ENCODE assay signal across 19 cellular contexts in genomic region chr2:224875153-224875552, GRCh38.
DNase-seq lines count a peak whose midpoint lies in the region; ATAC-seq and TF ChIP-seq lines count a peak whose summit lies in the region.
"Had no signal": no experiment of that assay in that cellular context is flagged by ENCODE, and none has a peak within 500 bp of the region (broad histone marks: within the 10 kb centered on the region; RNA-seq: fewer than 3 reads in every experiment).

No MANE protein-coding gene starts in this region.

- H3K27ac Mint-ChIP-seq in activated T-cell treated with anti-CD3 and anti-CD28 coated beads, Interleukin-2, amount 50 U/mL, for 72 hours: peak overlapping the region; percentile 43
- H3K27ac Mint-ChIP-seq in IgD-negative memory B cell (peak overlapping the region; percentile 28 to 69 (median 38)), memory B cell (peak overlapping the region; percentile 85)
- no peak overlapping the region for H3K27ac Mint-ChIP-seq in activated CD4-positive, alpha-beta T cell treated with anti-CD3 and anti-CD28 coated beads for 36 hours

- H3K4me3 ChIP-seq in heart left ventricle: no peak overlapping the region

- TF ChIP-seq POLR2A in heart left ventricle (IDR thresholded peaks at IDR 0.05): no peak

- H3K27me3 Mint-ChIP-seq in activated T-cell treated with anti-CD3 and anti-CD28 coated beads, Interleukin-2, amount 50 U/mL, for 72 hours (ENCODE audit: low read depth): no peaks in the 10 kb centered on the region
- H3K27me3 Mint-ChIP-seq in activated T-cell treated with anti-CD3 and anti-CD28 coated beads, Interleukin-2, amount 50 U/mL, for 4 hours (ENCODE audit: low read depth): no peaks in the 10 kb centered on the region
- H3K27me3 Mint-ChIP-seq in IgD-negative memory B cell (no peaks in the 10 kb centered on the region), memory B cell (no peaks in the 10 kb centered on the region)
- H3K27me3 Mint-ChIP-seq in activated CD4-positive, alpha-beta T cell treated with anti-CD3 and anti-CD28 coated beads for 36 hours: no peaks in the 10 kb centered on the region
- H3K27me3 Mint-ChIP-seq: CD8-positive, alpha-beta memory T cell had no signal

- ATAC-seq in activated T-cell treated with anti-CD3 and anti-CD28 coated beads, Interleukin-2, amount 50 U/mL, for 72 hours (replicated peaks in 1 of 2): no peak
- no peak for ATAC-seq in activated T-cell treated with anti-CD3 and anti-CD28 coated beads, Interleukin-2, amount 50 U/mL, for 4 hours
- peak; percentile 63 for ATAC-seq in GM19395 (IDR thresholded peaks at IDR 0.05; ENCODE audit: unreplicated experiment)
- ATAC-seq in memory B cell (ENCODE audit: low read depth): peak; percentile 66
- no peak for ATAC-seq in heart left ventricle
- no peak for ATAC-seq in activated CD4-positive, alpha-beta T cell treated with anti-CD3 and anti-CD28 coated beads for 36 hours

- H3K4me1 Mint-ChIP-seq in activated T-cell treated with anti-CD3 and anti-CD28 coated beads, Interleukin-2, amount 50 U/mL, for 72 hours (ENCODE audit: low read depth): peaks cover 21% of the 10 kb centered on the region
- peaks cover 14% of the 10 kb centered on the region for H3K4me1 Mint-ChIP-seq in activated T-cell treated with anti-CD3 and anti-CD28 coated beads, Interleukin-2, amount 50 U/mL, for 4 hours (ENCODE audit: low read depth)
- H3K4me1 Mint-ChIP-seq in IgD-negative memory B cell (peaks cover 32 to 34% (median 34%) of the 10 kb centered on the region in 3 donors), memory B cell (peaks cover 29% of the 10 kb centered on the region)
- H3K4me1 Mint-ChIP-seq in activated CD4-positive, alpha-beta T cell treated with anti-CD3 and anti-CD28 coated beads for 36 hours: peaks cover 22% of the 10 kb centered on the region

- WGBS in heart left ventricle, 4 donors: 93 to 95% (median 94%) methylated on average over 1 of the region's 1 CpG

- H3K36me3 ChIP-seq in heart left ventricle: peaks cover 0 to 85% (median 0%) of the 10 kb centered on the region in 9 donors

- H3K27ac ChIP-seq in heart left ventricle: no peak overlapping the region
- H3K27ac ChIP-seq: KMS-11 had no signal

- H3K9me3 ChIP-seq in heart left ventricle: no peaks in the 10 kb centered on the region
- H3K9me3 ChIP-seq: SK-N-SH had no signal

- no peak for DNase-seq in activated T-cell treated with anti-CD3 and anti-CD28 coated beads, Interleukin-2, amount 50 U/mL, for 72 hours
- no peak for DNase-seq in activated T-cell treated with anti-CD3 and anti-CD28 coated beads, Interleukin-2, amount 50 U/mL, for 4 hours
- no peak for DNase-seq in memory B cell (ENCODE audit: low spot score in 2 of 2)
- DNase-seq in hypothalamus (lab: John Stamatoyannopoulos, UW): no peak
- DNase-seq in heart left ventricle: no peak
- DNase-seq in activated CD4-positive, alpha-beta T cell treated with anti-CD3 and anti-CD28 coated beads for 36 hours: no peak
- DNase-seq: ACHN; CD8-positive, alpha-beta memory T cell; GF-D8; GOT3; NCI-H1092 treated with DMSO at 0.1 percent for 48 hours; NCI-H187; NCI-H446 treated with DMSO at 0.1 percent for 48 hours; NCI-H748 treated with DMSO at 0.1 percent for 48 hours; Right ventricle myocardium superior; SK-N-SH had no signal

- no peak overlapping the region for H3K4me3 Mint-ChIP-seq in activated T-cell treated with anti-CD3 and anti-CD28 coated beads, Interleukin-2, amount 50 U/mL, for 72 hours
- H3K4me3 Mint-ChIP-seq in activated T-cell treated with anti-CD3 and anti-CD28 coated beads, Interleukin-2, amount 50 U/mL, for 4 hours: no peak overlapping the region
- H3K4me3 Mint-ChIP-seq in IgD-negative memory B cell (peak overlapping the region in 2 of 4 donors; percentile 3 to 86), memory B cell (peak overlapping the region; percentile 7)
- no peak overlapping the region for H3K4me3 Mint-ChIP-seq in activated CD4-positive, alpha-beta T cell treated with anti-CD3 and anti-CD28 coated beads for 36 hours
- H3K4me3 Mint-ChIP-seq: CD8-positive, alpha-beta memory T cell had no signal

- H3K27me3 ChIP-seq in heart left ventricle: no peaks in the 10 kb centered on the region

- intact Hi-C loops in heart left ventricle (cut with DNase I): no loop called here
- intact Hi-C loops in activated CD4-positive, alpha-beta T cell treated with anti-CD3 and anti-CD28 coated beads for 36 hours (cut with DNase I, micrococcal nuclease): no loop called here

- H3K4me1 ChIP-seq in heart left ventricle: peaks cover 0 to 2% (median 0%) of the 10 kb centered on the region in 12 donors

- peaks cover 34 to 74% of the 10 kb centered on the region in 2 donors for H3K36me3 Mint-ChIP-seq in activated T-cell treated with anti-CD3 and anti-CD28 coated beads, Interleukin-2, amount 50 U/mL, for 72 hours (ENCODE audit: insufficient read depth in 2 of 2)
- peaks cover 75% of the 10 kb centered on the region for H3K36me3 Mint-ChIP-seq in activated T-cell treated with anti-CD3 and anti-CD28 coated beads, Interleukin-2, amount 50 U/mL, for 4 hours (ENCODE audit: insufficient read depth)
- H3K36me3 Mint-ChIP-seq in IgD-negative memory B cell (peaks cover 19% of the 10 kb centered on the region), memory B cell (peaks cover 30% of the 10 kb centered on the region)
- peaks cover 85% of the 10 kb centered on the region for H3K36me3 Mint-ChIP-seq in activated CD4-positive, alpha-beta T cell treated with anti-CD3 and anti-CD28 coated beads for 36 hours (ENCODE audit: low read depth)

- CTCF ChIA-PET in activated CD4-positive, alpha-beta T cell treated with anti-CD3 and anti-CD28 coated beads for 36 hours (lab: Charles Lee): interaction anchor here (1.1 kb wide), 1 partner anchor 9 kb away, joined by 5 read pairs; no protein-coding TSS in a partner anchor

- peaks cover 9% of the 10 kb centered on the region in 2 donors for H3K9me3 Mint-ChIP-seq in activated T-cell treated with anti-CD3 and anti-CD28 coated beads, Interleukin-2, amount 50 U/mL, for 72 hours
- peaks cover 8% of the 10 kb centered on the region for H3K9me3 Mint-ChIP-seq in activated T-cell treated with anti-CD3 and anti-CD28 coated beads, Interleukin-2, amount 50 U/mL, for 4 hours
- H3K9me3 Mint-ChIP-seq in IgD-negative memory B cell: peaks cover 0 to 3% (median 0%) of the 10 kb centered on the region in 3 donors
- H3K9me3 Mint-ChIP-seq in memory B cell: no peaks in the 10 kb centered on the region
- H3K9me3 Mint-ChIP-seq in activated CD4-positive, alpha-beta T cell treated with anti-CD3 and anti-CD28 coated beads for 36 hours (ENCODE audit: low read depth): peaks cover 10% of the 10 kb centered on the region

- POLR2A ChIA-PET in activated CD4-positive, alpha-beta T cell treated with anti-CD3 and anti-CD28 coated beads for 36 hours (lab: Charles Lee): no interaction called here

- no peak for TF ChIP-seq CTCF in heart left ventricle (IDR thresholded peaks at IDR 0.05)

Comparison
In these comparisons a context has a peak if more than half of its experiments do, and no peak if none do; other contexts are left out.
1. ATAC-seq: peak in GM19395 (single experiment) and memory B cell (single experiment); none in activated T-cell treated with anti-CD3 and anti-CD28 coated beads, Interleukin-2, amount 50 U/mL, for 72 hours (0 of 2), activated T-cell treated with anti-CD3 and anti-CD28 coated beads, Interleukin-2, amount 50 U/mL, for 4 hours (0 of 2), heart left ventricle (0 of 4) and activated CD4-positive, alpha-beta T cell treated with anti-CD3 and anti-CD28 coated beads for 36 hours (single experiment).